1 cellular context compared by ENCODE assay signal in the genomic region with DNA sequence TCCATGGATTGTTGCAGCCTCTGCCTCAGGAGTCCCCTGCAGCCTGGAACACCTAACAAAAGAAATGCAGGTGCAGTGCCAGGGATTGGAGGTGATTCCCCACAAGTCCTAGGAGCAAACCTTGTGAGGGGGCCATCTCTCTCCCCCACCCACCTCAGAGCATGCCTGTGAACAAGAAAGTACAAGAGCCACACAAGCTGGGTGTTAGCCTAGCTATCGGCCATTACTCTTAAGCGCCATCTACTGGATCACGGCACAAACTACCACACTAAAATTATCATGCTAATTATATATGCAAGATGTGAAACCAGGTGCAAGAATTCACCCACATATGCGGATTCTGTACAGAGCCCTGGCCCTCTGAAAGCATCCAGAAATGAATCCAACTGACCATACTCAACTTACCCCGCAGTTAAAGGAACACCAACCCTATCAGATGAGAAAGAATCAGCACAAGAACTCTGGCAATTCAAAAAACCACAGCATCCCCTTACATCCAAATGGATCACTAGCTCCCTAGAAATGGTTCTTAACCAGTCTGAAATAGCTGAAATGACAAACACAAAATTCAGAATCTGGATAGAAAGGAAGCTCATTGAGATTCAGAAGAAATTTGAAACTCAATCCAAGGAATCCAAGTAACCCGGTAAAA.
TF ChIP-seq lines count a peak whose summit lies in the region.

No MANE protein-coding gene starts in this region.

TF ChIP-seq in HCT116, 20 proteins besides CTCF, POLR2A, EP300 and RAD21 (continued from another document):
- peak; percentile 61; the same call in 1 of the 2 replicates for TF ChIP-seq CBX3 (IDR thresholded peaks at IDR 0.05; ENCODE audit: low read depth)
